18 cellular contexts compared by ENCODE assay signal in the genomic region with DNA sequence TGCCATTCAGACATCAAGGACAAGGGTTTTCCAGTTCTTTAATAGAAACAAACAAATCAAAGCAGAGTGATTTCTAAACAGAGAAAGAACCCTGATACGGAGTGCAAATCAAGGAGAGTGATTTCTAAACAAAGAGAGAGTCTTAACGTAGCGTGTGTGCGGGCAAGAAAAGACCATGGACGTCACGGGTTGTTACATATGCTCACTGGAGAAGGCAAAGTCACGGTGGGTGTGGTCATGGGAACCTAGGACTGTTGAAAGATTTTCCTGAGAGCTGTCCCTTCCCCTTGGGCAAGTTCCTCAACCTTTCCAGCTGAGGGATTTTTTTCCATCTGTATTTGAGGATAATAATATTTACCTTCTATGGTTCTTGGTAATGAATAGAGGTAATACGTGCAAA.
DNase-seq lines count a peak whose midpoint lies in the region; ATAC-seq, FAIRE-seq and TF ChIP-seq lines count a peak whose summit lies in the region.
"Had no signal": no experiment of that assay in that cellular context is flagged by ENCODE, and none has a peak within 500 bp of the region (broad histone marks: within the 10 kb centered on the region; RNA-seq: fewer than 3 reads in every experiment).

No MANE protein-coding gene starts in this region.

- no peaks in the 10 kb centered on the region for H3K79me2 ChIP-seq in GM23338 (replicated peaks; ENCODE audit: insufficient read depth)

- H3K36me3 Mint-ChIP-seq in GM23338 (ENCODE audit: low read depth) = no peaks in the 10 kb centered on the region
- H3K36me3 Mint-ChIP-seq in immature natural killer cell = no peaks in the 10 kb centered on the region
- H3K36me3 Mint-ChIP-seq: CD4-positive, CD25-positive, alpha-beta regulatory T cell had no signal

- H4K20me1 ChIP-seq in GM23338 (replicated peaks; ENCODE audit: insufficient read depth) = no peaks in the 10 kb centered on the region
- H4K20me1 ChIP-seq: BLaER1 treated with 17β-estradiol and CSF1 and Interleukin-3, amounts not matched to agents 10 nM and 100 nM had no signal

- no peaks in the 10 kb centered on the region for H3K36me3 ChIP-seq in GM23338 (ENCODE audit: insufficient read depth)
- H3K36me3 ChIP-seq in bronchial epithelial cell (ENCODE audit: control insufficient read depth, insufficient read depth, low read length) = no peaks in the 10 kb centered on the region
- H3K36me3 ChIP-seq: BLaER1 treated with 17β-estradiol and CSF1 and Interleukin-3, amounts not matched to agents 10 nM and 100 nM had no signal

- no peak overlapping the region for H3K4me3 ChIP-seq in GM23338
- no peak overlapping the region for H3K4me3 ChIP-seq in bronchial epithelial cell (ENCODE audit: low read depth, low read length)
- H3K4me3 ChIP-seq: BLaER1 treated with 17β-estradiol and CSF1 and Interleukin-3, amounts not matched to agents 10 nM and 100 nM had no signal

- no peaks in the 10 kb centered on the region; the same call in 1 of the 2 replicates for H3K9me2 ChIP-seq in GM23338 (ENCODE audit: insufficient read depth)

- no peak overlapping the region for H3K27ac ChIP-seq in GM23338 (ENCODE audit: low read depth)
- H3K27ac ChIP-seq: BLaER1 treated with 17β-estradiol and CSF1 and Interleukin-3, amounts not matched to agents 10 nM and 100 nM had no signal

- no peak for FAIRE-seq in bronchial epithelial cell (lab: Jason Lieb, UNC)
- FAIRE-seq: G401.6, GM12891, H1, HepG2, HTR-8/SVneo had no signal

- H3K4me1 ChIP-seq in GM23338 (ENCODE audit: insufficient read depth) = no peaks in the 10 kb centered on the region

- ATAC-seq in GM23338 (no peak), left ventricle myocardium superior (no peak)

- intact Hi-C loops in left ventricle myocardium superior (cut with micrococcal nuclease) = no loop called here

- H3K27ac Mint-ChIP-seq in GM23338 = no peak overlapping the region
- H3K27ac Mint-ChIP-seq in immature natural killer cell = no peak overlapping the region
- H3K27ac Mint-ChIP-seq: CD4-positive, CD25-positive, alpha-beta regulatory T cell; HFFc6 had no signal

- no peak overlapping the region for H3K4me2 ChIP-seq in GM23338
- H3K4me2 ChIP-seq: BLaER1 treated with 17β-estradiol and CSF1 and Interleukin-3, amounts not matched to agents 10 nM and 100 nM had no signal

- H3K27me3 Mint-ChIP-seq in GM23338 (ENCODE audit: insufficient read depth, low read depth, poor library complexity) = peaks cover 9% of the 10 kb centered on the region
- peaks cover 2 to 5% (median 3%) of the 10 kb centered on the region in 3 donors for H3K27me3 Mint-ChIP-seq in immature natural killer cell (ENCODE audit: low read depth in 3 of 3)

- no peaks in the 10 kb centered on the region for H3F3A ChIP-seq in GM23338 (replicated peaks; ENCODE audit: low read depth)

- H3K4me3 Mint-ChIP-seq in GM23338 = no peak overlapping the region
- no peak overlapping the region for H3K4me3 Mint-ChIP-seq in immature natural killer cell
- H3K4me3 Mint-ChIP-seq: CD4-positive, CD25-positive, alpha-beta regulatory T cell; HFFc6 had no signal

- H3K9me3 Mint-ChIP-seq in GM23338 = no peaks in the 10 kb centered on the region
- H3K9me3 Mint-ChIP-seq in immature natural killer cell = no peaks in the 10 kb centered on the region
- H3K9me3 Mint-ChIP-seq: HFFc6 had no signal

- DNase-seq in GM23338 (ENCODE audit: low spot score) (no peak), bronchial epithelial cell (ENCODE audit: low read depth) (peak; percentile 55), myocyte (ENCODE audit: low read depth) (peak; percentile 3), immature natural killer cell (no peak), left ventricle myocardium superior (no peak), OCI-M1 (lab: John Stamatoyannopoulos, UW) (no peak)
- DNase-seq in stimulated activated CD4-positive, alpha-beta T cell treated with anti-CD3 and anti-CD28 coated beads, Interleukin-4, amount 100 ng/mL, for 24 hours = no peak
- DNase-seq: ACHN; CD4-positive, CD25-positive, alpha-beta regulatory T cell; DMS53; HCEC 1CT; HFFc6 had no signal

- no peaks in the 10 kb centered on the region for H3K27me3 ChIP-seq in GM23338 (ENCODE audit: insufficient read depth)
- no peaks in the 10 kb centered on the region for H3K27me3 ChIP-seq in bronchial epithelial cell (ENCODE audit: control insufficient read depth, insufficient read depth, low read length)
- H3K27me3 ChIP-seq: BLaER1 treated with 17β-estradiol and CSF1 and Interleukin-3, amounts not matched to agents 10 nM and 100 nM had no signal

- 0 out of 2 replicates have a peak overlapping the region, but pooled peaks have one; percentile 32 for H2AFZ ChIP-seq in GM23338

- H3K4me1 Mint-ChIP-seq in GM23338 (peaks cover 9% of the 10 kb centered on the region), immature natural killer cell (no peaks in the 10 kb centered on the region)
- H3K4me1 Mint-ChIP-seq: CD4-positive, CD25-positive, alpha-beta regulatory T cell had no signal

- TF ChIP-seq CTCF in GM23338 (conservative IDR thresholded peaks at IDR 0.05; ENCODE audit: low read depth in 2 of 2) = no peak
- TF ChIP-seq CTCF in bronchial epithelial cell (IDR thresholded peaks at IDR 0.05; ENCODE audit: insufficient read depth, low read length, severe bottlenecking) = no peak

TF ChIP-seq in GM23338, 12 proteins besides CTCF, POLR2A, EP300 and RAD21:
- TF ChIP-seq NANOG (IDR thresholded peaks at IDR 0.05; ENCODE audit: borderline replicate concordance) (no peak), ZNF331 (CRISPR knock-in tag; IDR thresholded peaks at IDR 0.05; ENCODE audit: low read depth) (no peak), STAT1 (IDR thresholded peaks at IDR 0.05; ENCODE audit: unreplicated experiment) (no peak), JUNB (IDR thresholded peaks at IDR 0.05; ENCODE audit: unreplicated experiment) (no peak), ZNF114 (CRISPR knock-in tag; IDR thresholded peaks at IDR 0.05) (no peak), EZH2phosphoT487 (IDR thresholded peaks at IDR 0.05; ENCODE audit: unreplicated experiment) (no peak), EZH2 (IDR thresholded peaks at IDR 0.05; ENCODE audit: low read depth, unreplicated experiment) (no peak), CREB1 (CRISPR knock-in tag; IDR thresholded peaks at IDR 0.05; ENCODE audit: low read depth) (no peak)
- TF ChIP-seq, protein P1, sequence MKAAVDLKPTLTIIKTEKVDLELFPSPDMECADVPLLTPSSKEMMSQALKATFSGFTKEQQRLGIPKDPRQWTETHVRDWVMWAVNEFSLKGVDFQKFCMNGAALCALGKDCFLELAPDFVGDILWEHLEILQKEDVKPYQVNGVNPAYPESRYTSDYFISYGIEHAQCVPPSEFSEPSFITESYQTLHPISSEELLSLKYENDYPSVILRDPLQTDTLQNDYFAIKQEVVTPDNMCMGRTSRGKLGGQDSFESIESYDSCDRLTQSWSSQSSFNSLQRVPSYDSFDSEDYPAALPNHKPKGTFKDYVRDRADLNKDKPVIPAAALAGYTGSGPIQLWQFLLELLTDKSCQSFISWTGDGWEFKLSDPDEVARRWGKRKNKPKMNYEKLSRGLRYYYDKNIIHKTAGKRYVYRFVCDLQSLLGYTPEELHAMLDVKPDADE (IDR thresholded peaks at IDR 0.05) = no peak

Comparison
In these comparisons a context has a peak if more than half of its experiments do, and no peak if none do; other contexts are left out.
1. DNase-seq: peak in bronchial epithelial cell (single experiment) and myocyte (single experiment); none in GM23338 (single experiment), stimulated activated CD4-positive, alpha-beta T cell treated with anti-CD3 and anti-CD28 coated beads, Interleukin-4, amount 100 ng/mL, for 24 hours (single experiment), immature natural killer cell (0 of 3), left ventricle myocardium superior (single experiment) and OCI-M1 (single experiment).